In the genomic region with DNA sequence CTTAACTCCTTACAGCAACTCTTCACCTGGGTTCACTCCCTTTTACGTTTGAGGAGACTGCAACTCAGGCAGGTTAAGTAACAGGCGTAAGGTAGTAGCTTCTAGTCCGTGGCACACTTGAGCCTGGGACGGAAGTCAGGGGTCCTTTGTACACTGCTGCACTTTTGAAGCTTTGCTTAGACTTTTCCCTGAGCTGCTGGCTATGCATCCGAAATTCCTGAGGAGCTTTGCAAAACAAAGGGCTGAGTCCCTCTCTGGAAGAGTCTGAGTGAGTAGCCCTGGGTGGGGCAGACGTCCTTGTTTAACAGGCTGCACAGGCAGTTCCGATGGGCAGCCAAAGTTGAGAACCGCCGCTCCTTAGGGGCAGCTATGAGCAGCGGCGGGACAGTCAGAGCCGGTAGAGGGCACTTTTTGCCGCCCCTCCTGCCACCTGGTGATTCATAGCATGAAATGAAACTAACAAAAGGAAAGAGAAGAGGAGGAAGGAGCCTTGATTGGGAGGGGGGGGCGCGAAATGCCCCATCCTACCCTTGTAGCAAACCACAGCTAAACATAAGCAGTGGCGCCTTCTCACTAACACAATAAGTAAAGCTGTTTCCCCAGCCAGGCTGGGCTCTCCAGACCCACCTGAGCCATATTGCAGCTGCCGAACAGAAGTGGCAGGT, we compare ENCODE assay signal across 7 cellular contexts.
DNase-seq lines count a peak whose midpoint lies in the region; ATAC-seq and TF ChIP-seq lines count a peak whose summit lies in the region.

No MANE protein-coding gene starts in this region.

- peaks cover 5% of the 10 kb centered on the region for H3K27me3 Mint-ChIP-seq in nephron progenitor cell (ENCODE audit: low read depth, poor library complexity)

- peak overlapping the region; percentile 98 for H3K4me2 ChIP-seq in OCI-LY3 (ENCODE audit: low read length)

- no peaks in the 10 kb centered on the region for H3K9me3 ChIP-seq in OCI-LY3 (ENCODE audit: insufficient read depth, low read length)

- H2AFZ ChIP-seq in OCI-LY3 (ENCODE audit: low read depth, low read length) = no peak overlapping the region

- peaks cover 43% of the 10 kb centered on the region for H4K20me1 ChIP-seq in OCI-LY3 (ENCODE audit: insufficient read depth, low read length)

- peaks cover 72% of the 10 kb centered on the region for H3K4me1 ChIP-seq in OCI-LY3 (ENCODE audit: low read length)

- no peaks in the 10 kb centered on the region for H3K27me3 ChIP-seq in OCI-LY3 (ENCODE audit: low read depth, low read length)

- peaks cover 3% of the 10 kb centered on the region for H3K9me3 Mint-ChIP-seq in nephron progenitor cell

- peak overlapping the region; percentile 86 for H3K27ac ChIP-seq in OCI-LY3 (ENCODE audit: low read length)

- no peak overlapping the region for H3K27ac Mint-ChIP-seq in nephron progenitor cell

- H3K79me2 ChIP-seq in OCI-LY3 (ENCODE audit: low read length) = peaks cover 62% of the 10 kb centered on the region

- peak overlapping the region; percentile 84 for H3K4me3 ChIP-seq in OCI-LY3 (ENCODE audit: low read length)

- peaks cover 39% of the 10 kb centered on the region for H3K36me3 ChIP-seq in OCI-LY3 (replicated peaks; ENCODE audit: low read depth, low read length)

- H3K4me3 Mint-ChIP-seq in nephron progenitor cell = peak overlapping the region; percentile 91

- H3K9ac ChIP-seq in OCI-LY3 (ENCODE audit: low read length) = peak overlapping the region; percentile 91

- TF ChIP-seq CTCF in OCI-LY3 (IDR thresholded peaks at IDR 0.05; ENCODE audit: low read depth, low read length) (peak; percentile 85), nephron progenitor cell (IDR thresholded peaks at IDR 0.05) (no peak)

- H3K4me1 Mint-ChIP-seq in nephron progenitor cell = peaks cover 69% of the 10 kb centered on the region

- H3K36me3 Mint-ChIP-seq in nephron progenitor cell (ENCODE audit: low read depth) = peaks cover 20% of the 10 kb centered on the region

- peak; percentile 50 for ATAC-seq in GM18498 (IDR thresholded peaks at IDR 0.05; ENCODE audit: unreplicated experiment)
- ATAC-seq in HG02763 (IDR thresholded peaks at IDR 0.05; ENCODE audit: unreplicated experiment) = peak; percentile 43

- peak; percentile 68 for DNase-seq in activated T-cell treated with anti-CD3 and anti-CD28 coated beads, Interleukin-2, amount 50 U/mL, for 1 hour
- DNase-seq in fibroblast of gingiva (ENCODE audit: low read depth) (peak; percentile 52), nephron progenitor cell (peak; percentile 57), stromal cell of bone marrow (ENCODE audit: low read depth) (peak; percentile 59)

Comparison
In these comparisons a context has a peak if more than half of its experiments do, and no peak if none do; other contexts are left out.
1. Peak in every context shown above with its lines: DNase-seq, ATAC-seq, H3K4me3 ChIP-seq and H3K27ac ChIP-seq.